In genomic region chr1:245748246-245748645, GRCh38 we compare ENCODE assay signal across 14 cellular contexts.
A peak's percentile ranks its signal among the peaks of the same experiment; 100 is the strongest.
DNase-seq lines count a peak whose midpoint lies in the region; ATAC-seq, FAIRE-seq and TF ChIP-seq lines count a peak whose summit lies in the region.
"Had no signal": no experiment of that assay in that cellular context is flagged by ENCODE, and none has a peak within 500 bp of the region (broad histone marks: within the 10 kb centered on the region; RNA-seq: fewer than 3 reads in every experiment).

No MANE protein-coding gene starts in this region.

- intact Hi-C loops in K562 (cut with micrococcal nuclease): no loop called here

- no peak overlapping the region for H3K56ac ChIP-seq in mesendoderm (ENCODE audit: low read length)

- POLR2A ChIA-PET in K562 (lab: Yijun Ruan, JAX): no interaction called here

- H2AFZ ChIP-seq in K562 (ENCODE audit: low read depth, low read length): no peak overlapping the region

- no peak for TF ChIP-seq POLR2A in K562 (conservative IDR thresholded peaks at IDR 0.05)

- no peaks in the 10 kb centered on the region for H3K79me1 ChIP-seq in mesendoderm (ENCODE audit: low read length)

- H3K9me1 ChIP-seq in K562 (ENCODE audit: control insufficient read depth, insufficient read depth, low read length): no peaks in the 10 kb centered on the region

- no peak overlapping the region for H3K9ac ChIP-seq in K562 (ENCODE audit: insufficient read depth in 1 of 2, low read depth in 2 of 2, low read length in 2 of 2)
- no peak overlapping the region for H3K9ac ChIP-seq in mesendoderm (ENCODE audit: low read length)
- H3K9ac ChIP-seq: BLaER1 treated with 17β-estradiol and CSF1 and Interleukin-3, amounts not matched to agents 10 nM and 100 nM had no signal

- TF ChIP-seq RAD21 in Ishikawa (IDR thresholded peaks at IDR 0.05; ENCODE audit: low read depth) (no peak), K562 (CRISPR knock-in tag; conservative IDR thresholded peaks at IDR 0.05 in 1 of 2, IDR thresholded peaks at IDR 0.05 in 1 of 2) (no peak)

- H3K23ac ChIP-seq in mesendoderm (ENCODE audit: low read length): no peak overlapping the region

- no peak overlapping the region for H4K8ac ChIP-seq in mesendoderm (ENCODE audit: low read depth, low read length)

- CTCF ChIA-PET in K562 (lab: Yijun Ruan, JAX; ENCODE audit: low intra/inter-chr PET ratio): no interaction called here

- H3K79me2 ChIP-seq in K562 (ENCODE audit: control insufficient read depth, insufficient read depth, low read length) (no peaks in the 10 kb centered on the region), mesendoderm (ENCODE audit: control insufficient read depth, insufficient read depth, low read length) (no peaks in the 10 kb centered on the region)

- no peak for TF ChIP-seq EP300 in Ishikawa (IDR thresholded peaks at IDR 0.05; ENCODE audit: borderline replicate concordance)
- no peak for TF ChIP-seq EP300 in K562 (IDR thresholded peaks at IDR 0.05; ENCODE audit: low read length)

- no peak overlapping the region for H2AK5ac ChIP-seq in mesendoderm (ENCODE audit: low read length)

- peaks cover 55% of the 10 kb centered on the region; the same call in 2 of the 3 replicates for H3K36me3 ChIP-seq in K562 (ENCODE audit: control insufficient read depth, insufficient read depth, low read length)
- no peaks in the 10 kb centered on the region for H3K36me3 ChIP-seq in mesendoderm (ENCODE audit: control insufficient read depth, insufficient read depth, low read length)

- in situ Hi-C loops in K562 (cut with MboI): no loop called here

- ATAC-seq in K562 (no peak), HG02759 (IDR thresholded peaks at IDR 0.05; ENCODE audit: unreplicated experiment) (no peak)

- H3K4me2 ChIP-seq in K562 (ENCODE audit: insufficient read depth, low read length) (no peak overlapping the region), mesendoderm (ENCODE audit: low read length) (no peak overlapping the region)
- H3K4me2 ChIP-seq: BLaER1 treated with 17β-estradiol and CSF1 and Interleukin-3, amounts not matched to agents 10 nM and 100 nM had no signal

- H2BK5ac ChIP-seq in mesendoderm (ENCODE audit: low read length): no peak overlapping the region

- H4K5ac ChIP-seq in mesendoderm (ENCODE audit: low read length): no peak overlapping the region

- 91% methylated on average over 10 of the region's 10 CpGs for WGBS in K562 (ENCODE audit: insufficient coverage, low coverage, missing lambda C conversion rate)
- no CpG with 5 or more reads among the region's 10 CpGs for WGBS in mesendoderm (ENCODE audit: extremely low coverage, insufficient coverage, low lambda C conversion rate)

- no peak overlapping the region for H3K27ac ChIP-seq in K562 (ENCODE audit: extremely low read depth, low read depth, low read length)
- H3K27ac ChIP-seq in mesendoderm (ENCODE audit: low read depth, low read length): no peak overlapping the region
- H3K27ac ChIP-seq: BLaER1 treated with 17β-estradiol and CSF1 and Interleukin-3, amounts not matched to agents 10 nM and 100 nM; SK-N-MC had no signal

- no peak for TF ChIP-seq CTCF in K562 (IDR thresholded peaks at IDR 0.05 in 2 of 3, conservative IDR thresholded peaks at IDR 0.05 in 1 of 3; ENCODE audit: insufficient read depth in 2 of 3, low read depth in 1 of 3, low read length in 3 of 3)

- H3K9me3 ChIP-seq in K562 (replicated peaks; ENCODE audit: control insufficient read depth, insufficient read depth, low read depth, low read length): no peaks in the 10 kb centered on the region

- H3K4me3 ChIP-seq in K562 (no peak overlapping the region), mesendoderm (ENCODE audit: low read length) (no peak overlapping the region)
- H3K4me3 ChIP-seq: BLaER1 treated with 17β-estradiol and CSF1 and Interleukin-3, amounts not matched to agents 10 nM and 100 nM; SK-N-MC had no signal

- no peaks in the 10 kb centered on the region for H3K27me3 ChIP-seq in K562 (ENCODE audit: control insufficient read depth in 2 of 2, insufficient read depth in 2 of 2, low read length in 2 of 2)
- H3K27me3 ChIP-seq in mesendoderm (ENCODE audit: insufficient read depth, low read length, poor library complexity): no peaks in the 10 kb centered on the region
- H3K27me3 ChIP-seq: BLaER1 treated with 17β-estradiol and CSF1 and Interleukin-3, amounts not matched to agents 10 nM and 100 nM had no signal

- no peak overlapping the region for H3K4ac ChIP-seq in mesendoderm (ENCODE audit: low read depth, low read length)

- DNase-seq in K562 (ENCODE audit: extremely low read depth in 1 of 4, low spot score in 3 of 4) (peak in 1 of 4 experiments; percentile 16), mesendoderm (peak; percentile 17), NCI-H510A treated with DMSO at 0.1 percent for 48 hours (lab: John Stamatoyannopoulos, UW) (no peak), epidermal melanocyte (ENCODE audit: insufficient read length, low spot score) (no peak), anterior cingulate cortex (lab: John Stamatoyannopoulos, UW) (no peak)
- DNase-seq: NCI-H1417, NCI-H2029 treated with DMSO at 0.1 percent for 48 hours, NCI-H2227 treated with DMSO at 0.1 percent for 48 hours, NCI-H774 had no signal

- BruUV-seq in K562 (replicated peaks; lab: Mats Ljungman, UMichigan): no TSS peak

- no peak overlapping the region for H3K18ac ChIP-seq in mesendoderm (ENCODE audit: low read length)

- no peak overlapping the region for H2BK120ac ChIP-seq in mesendoderm (ENCODE audit: low read depth, low read length)

- no peak for FAIRE-seq in K562 (lab: Jason Lieb, UNC)
- FAIRE-seq: H1 had no signal

- no peak overlapping the region for H2BK15ac ChIP-seq in mesendoderm (replicated peaks; ENCODE audit: low read depth)

- no peaks in the 10 kb centered on the region for H3K4me1 ChIP-seq in K562 (replicated peaks in 1 of 2; ENCODE audit: control insufficient read depth in 2 of 2, insufficient read depth in 2 of 2, low read length in 2 of 2)
- no peaks in the 10 kb centered on the region for H3K4me1 ChIP-seq in mesendoderm (ENCODE audit: control insufficient read depth, low read depth, low read length)

- H4K20me1 ChIP-seq in K562 (replicated peaks; ENCODE audit: control insufficient read depth, insufficient read depth, low read length): no peaks in the 10 kb centered on the region
- H4K20me1 ChIP-seq: BLaER1 treated with 17β-estradiol and CSF1 and Interleukin-3, amounts not matched to agents 10 nM and 100 nM had no signal

TF ChIP-seq in Ishikawa, 13 proteins besides CTCF, POLR2A, EP300 and RAD21 (continues in another document):
- TF ChIP-seq USF1 (IDR thresholded peaks at IDR 0.05): no peak
- no peak for TF ChIP-seq NFIC (IDR thresholded peaks at IDR 0.05)

TF ChIP-seq in K562, 482 proteins besides CTCF, POLR2A, EP300 and RAD21:
- TF ChIP-seq NFIX (CRISPR knock-in tag; IDR thresholded peaks at IDR 0.05; ENCODE audit: low read depth) (no peak), ZBTB33 (CRISPR knock-in tag; IDR thresholded peaks at IDR 0.05) (peak; percentile 35; the same call in 1 of the 2 replicates)
